ENCODE assay signal across 14 cellular contexts in genomic region chr9:110116543-110116885, GRCh38.
DNase-seq lines count a peak whose midpoint lies in the region; ATAC-seq, FAIRE-seq and TF ChIP-seq lines count a peak whose summit lies in the region.
"Had no signal": no experiment of that assay in that cellular context is flagged by ENCODE, and none has a peak within 500 bp of the region (broad histone marks: within the 10 kb centered on the region; RNA-seq: fewer than 3 reads in every experiment).

No MANE protein-coding gene starts in this region.

- H3K9me3 Mint-ChIP-seq in MCF 10A (ENCODE audit: unreplicated experiment): no peaks in the 10 kb centered on the region

- H3K9me3 ChIP-seq in breast epithelium (no peaks in the 10 kb centered on the region), GM12878 (replicated peaks; ENCODE audit: control insufficient read depth, insufficient read depth, low read length) (no peaks in the 10 kb centered on the region), upper lobe of left lung (no peaks in the 10 kb centered on the region), SJCRH30 (replicated peaks) (no peaks in the 10 kb centered on the region)

- peak overlapping the region; percentile 78 for H3K27ac Mint-ChIP-seq in MCF 10A (ENCODE audit: low read depth, unreplicated experiment)

- no peak overlapping the region for H2AFZ ChIP-seq in GM12878 (ENCODE audit: control insufficient read depth, low read depth, low read length)

- H3K4me3 ChIP-seq in breast epithelium (no peak overlapping the region), GM12878 (no peak overlapping the region), upper lobe of left lung (no peak overlapping the region), SJCRH30 (no peak overlapping the region)

- TF ChIP-seq POLR2A in breast epithelium (IDR thresholded peaks at IDR 0.05) (no peak), GM12878 (IDR thresholded peaks at IDR 0.05; ENCODE audit: low read depth, low read length) (no peak), upper lobe of left lung (IDR thresholded peaks at IDR 0.05) (no peak)

- intact Hi-C loops in MCF 10A (cut with micrococcal nuclease) (no loop called here), breast epithelium (cut with DNase I; ENCODE audit: low total_unique reads) (no loop called here), GM12878 (cut with micrococcal nuclease; ENCODE audit: unreplicated experiment) (no loop called here)

- RAD21 ChIA-PET in GM12878 (lab: Charles Lee; ENCODE audit: unreplicated experiment): interaction anchor here (0.8 to 1.9 kb wide), 3 partner anchors 11 to 15 kb away, joined by 3 to 6 read pairs (median 3); no protein-coding TSS in a partner anchor

- 68% methylated on average over 3 of the region's 3 CpGs for WGBS in GM12878 (ENCODE audit: insufficient coverage, insufficient replicate concordance, low lambda C conversion rate, missing lambda C conversion rate)
- WGBS in upper lobe of left lung, 2 donors: 38 to 46% methylated on average over 3 of the region's 3 CpGs

- H3K27me3 ChIP-seq in breast epithelium (no peaks in the 10 kb centered on the region), GM12878 (replicated peaks in 1 of 2; ENCODE audit: control insufficient read depth in 2 of 2, insufficient read depth in 2 of 2, low read length in 1 of 2) (no peaks in the 10 kb centered on the region), upper lobe of left lung (no peaks in the 10 kb centered on the region), SJCRH30 (no peaks in the 10 kb centered on the region)

- H3K79me2 ChIP-seq in GM12878 (ENCODE audit: control insufficient read depth, insufficient read depth, low read length): peaks cover 59% of the 10 kb centered on the region

- peak overlapping the region in 1 of 2 donors; percentile 9 for H3K27ac ChIP-seq in breast epithelium
- H3K27ac ChIP-seq in GM12878 (ENCODE audit: control insufficient read depth, insufficient read depth): no peak overlapping the region
- peak overlapping the region; percentile 8 to 55 (median 36) for H3K27ac ChIP-seq in upper lobe of left lung
- H3K27ac ChIP-seq in SJCRH30: no peak overlapping the region

- H3K27me3 Mint-ChIP-seq in MCF 10A (ENCODE audit: insufficient read depth, unreplicated experiment): no peaks in the 10 kb centered on the region

- no peak for TF ChIP-seq CTCF in MCF 10A (IDR thresholded peaks at IDR 0.05; ENCODE audit: unreplicated experiment)
- no peak for TF ChIP-seq CTCF in breast epithelium (IDR thresholded peaks at IDR 0.05)
- no peak for TF ChIP-seq CTCF in GM12878 (IDR thresholded peaks at IDR 0.05 in 2 of 3, conservative IDR thresholded peaks at IDR 0.05 in 1 of 3; ENCODE audit: control insufficient read depth in 2 of 3, extremely low read depth in 1 of 3, insufficient read depth in 1 of 3, low read depth in 3 of 3, low read length in 3 of 3)
- no peak for TF ChIP-seq CTCF in upper lobe of left lung (IDR thresholded peaks at IDR 0.05)

- TF ChIP-seq RAD21 in GM12878 (IDR thresholded peaks at IDR 0.05; ENCODE audit: insufficient read depth, low read depth, low read length): no peak

- H3K4me1 Mint-ChIP-seq in MCF 10A (ENCODE audit: insufficient read depth, unreplicated experiment): peaks cover 47% of the 10 kb centered on the region

- peak; percentile 98 for DNase-seq in MCF 10A (ENCODE audit: unreplicated experiment)
- no peak for DNase-seq in breast epithelium (ENCODE audit: low spot score in 2 of 2)
- no peak for DNase-seq in GM12878 (ENCODE audit: low read depth, low spot score)
- DNase-seq in kidney tubule cell (ENCODE audit: low spot score): peak; percentile 70
- no peak for DNase-seq in upper lobe of left lung
- DNase-seq in putamen (ENCODE audit: low spot score): no peak
- no peak for DNase-seq in SJCRH30
- no peak for DNase-seq in GM19239 (ENCODE audit: insufficient read length, low spot score)
- DNase-seq: 8988T; activated CD4-positive, CD25-positive, alpha-beta regulatory T cell; activated gamma-delta T cell; Kasumi-1 had no signal

- BruUV-seq in MCF 10A (replicated peaks; lab: Mats Ljungman, UMichigan) (no TSS peak), GM12878 (replicated peaks; lab: Mats Ljungman, UMichigan) (no TSS peak)

- no peak overlapping the region for H3K4me2 ChIP-seq in GM12878 (ENCODE audit: control insufficient read depth, insufficient read depth)

- in situ Hi-C loops in GM12878 (cut with MboI): no loop called here

- H3K4me1 ChIP-seq in breast epithelium (no peaks in the 10 kb centered on the region), GM12878 (ENCODE audit: control insufficient read depth, insufficient read depth, low read length) (peaks cover 6% of the 10 kb centered on the region), upper lobe of left lung (peaks cover 16 to 46% (median 21%) of the 10 kb centered on the region in 4 donors), SJCRH30 (peaks cover 12% of the 10 kb centered on the region)

- ATAC-seq in GM12878 (peak; percentile 18; the same call in 1 of the 3 replicates), upper lobe of left lung (ENCODE audit: low FRiP score in 2 of 2) (peak in 1 of 2 donors; percentile 60)
- ATAC-seq: Panc1 had no signal

- peak overlapping the region; percentile 6 for H3K4me3 Mint-ChIP-seq in MCF 10A (ENCODE audit: unreplicated experiment)

- FAIRE-seq in GM12878 (lab: Jason Lieb, UNC): no peak
- FAIRE-seq in GM19239 (lab: Jason Lieb, UNC): no peak
- FAIRE-seq: endometrium had no signal

- peaks cover 7% of the 10 kb centered on the region for H4K20me1 ChIP-seq in GM12878 (ENCODE audit: control insufficient read depth, insufficient read depth)

- SMC1A ChIA-PET in GM12878 (lab: Charles Lee; ENCODE audit: uncharacterized antibody, unreplicated experiment): interaction anchor here (1.0 to 3.0 kb wide), 7 partner anchors 10 to 31 kb away, joined by 3 to 14 read pairs (median 4); no protein-coding TSS in a partner anchor

- no peak overlapping the region for H3K9ac ChIP-seq in GM12878 (ENCODE audit: control insufficient read depth, insufficient read depth, low read length)

- TF ChIP-seq EP300 in GM12878 (IDR thresholded peaks at IDR 0.05; ENCODE audit: borderline replicate concordance in 1 of 2, control insufficient read depth in 1 of 2, low read depth in 2 of 2, low read length in 2 of 2) (no peak), upper lobe of left lung (IDR thresholded peaks at IDR 0.05) (peak in 2 of 4 donors; percentile 69 to 91)

- POLR2A ChIA-PET in MCF 10A (lab: Yijun Ruan, JAX): interaction anchor here (0.7 to 1.5 kb wide), 7 partner anchors 8 to 410 kb away, joined by 3 to 17 read pairs (median 5); no protein-coding TSS in a partner anchor
- POLR2A ChIA-PET in GM12878 (lab: Charles Lee): interaction anchor here (0.5 kb wide), 1 partner anchor 46 kb away, joined by 3 read pairs; no protein-coding TSS in a partner anchor

- CTCF ChIA-PET in MCF 10A (lab: Yijun Ruan, JAX): interaction anchor here (0.6 to 1.5 kb wide), 4 partner anchors 11 to 294 kb away, joined by 3 read pairs; no protein-coding TSS in a partner anchor
- CTCF ChIA-PET in GM12878 (lab: Yijun Ruan, JAX): interaction anchor here (1.0 kb wide), 1 partner anchor 28 kb away, joined by 3 read pairs; no protein-coding TSS in a partner anchor

- no peaks in the 10 kb centered on the region for H3K36me3 ChIP-seq in breast epithelium
- H3K36me3 ChIP-seq in GM12878 (ENCODE audit: control insufficient read depth in 2 of 2, insufficient read depth in 2 of 2, low read length in 1 of 2): peaks cover 12 to 26% of the 10 kb centered on the region in 2 experiments
- H3K36me3 ChIP-seq in upper lobe of left lung: no peaks in the 10 kb centered on the region
- no peaks in the 10 kb centered on the region; the same call in 1 of the 2 replicates for H3K36me3 ChIP-seq in SJCRH30

- H3K36me3 Mint-ChIP-seq in MCF 10A (ENCODE audit: insufficient read depth, unreplicated experiment): peaks cover 23% of the 10 kb centered on the region

TF ChIP-seq in GM12878, 131 proteins besides CTCF, POLR2A, EP300 and RAD21 (continues in another document):
- TF ChIP-seq ZBTB40 (IDR thresholded peaks at IDR 0.05; ENCODE audit: borderline replicate concordance) (no peak), KAT2A (conservative IDR thresholded peaks at IDR 0.05; ENCODE audit: control insufficient read depth, low read depth, low read length) (no peak), BCL3 (IDR thresholded peaks at IDR 0.05; ENCODE audit: borderline replicate concordance, insufficient read depth, low read depth, low read length, poor library complexity, severe bottlenecking) (peak; percentile 6)

Comparison
In these comparisons a context has a peak if more than half of its experiments do, and no peak if none do; other contexts are left out.
1. DNase-seq: peak in MCF 10A (single experiment) and kidney tubule cell (single experiment); none in breast epithelium (0 of 2), GM12878 (single experiment), upper lobe of left lung (0 of 2), putamen (single experiment), SJCRH30 (0 of 2) and GM19239 (single experiment).
2. H3K27ac ChIP-seq: peak in upper lobe of left lung (4 of 4); none in GM12878 (single experiment) and SJCRH30 (single experiment).